30 cellular contexts compared by ENCODE assay signal in the genomic region with DNA sequence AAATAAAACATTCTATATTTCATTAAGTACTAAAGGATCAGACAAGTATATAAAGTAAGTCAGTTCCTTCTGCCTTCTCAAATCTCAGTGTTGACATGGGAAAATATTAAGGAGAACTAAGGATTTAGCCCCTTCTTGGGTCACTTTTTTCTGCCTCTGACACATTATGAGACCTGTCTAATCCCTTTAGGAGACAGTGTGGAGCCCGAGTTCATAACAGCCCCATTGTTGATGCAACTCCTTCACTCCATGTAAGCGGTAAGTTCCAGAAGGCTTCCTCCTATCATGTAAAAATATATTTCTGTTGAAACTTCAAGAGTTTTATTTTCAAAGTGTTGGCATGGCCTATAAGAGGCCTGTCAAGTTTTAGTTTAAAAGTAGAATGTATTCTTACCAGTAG.
"Had no signal": no experiment of that assay in that cellular context is flagged by ENCODE, and none has a peak within 500 bp of the region (broad histone marks: within the 10 kb centered on the region; RNA-seq: fewer than 3 reads in every experiment).

No MANE protein-coding gene starts in this region.

- ATAC-seq: activated CD4-positive, alpha-beta T cell treated with anti-CD3 and anti-CD28 coated beads for 36 hours; activated CD8-positive, alpha-beta memory T cell treated with anti-CD3 and anti-CD28 coated beads, Interleukin-2, amount 10 ng/mL, durations not matched to agents 7 days and 5 days; activated CD8-positive, alpha-beta T cell treated with anti-CD3 and anti-CD28 coated beads, Interleukin-2, amount 10 ng/mL, durations not matched to agents 7 days and 5 days; activated naive CD4-positive, alpha-beta T cell treated with anti-CD3 and anti-CD28 coated beads, Interleukin-2, amount 50 U/mL, for 72 hours; activated T-cell treated with anti-CD3 and anti-CD28 coated beads, Interleukin-2, amount 50 U/mL, for 72 hours; effector memory CD8-positive, alpha-beta T cell; gastroesophageal sphincter; T-helper 17 cell had no signal

- H3K27me3 ChIP-seq: esophagus muscularis mucosa, gastroesophageal sphincter had no signal

- H3K9me3 Mint-ChIP-seq: activated CD4-positive, alpha-beta memory T cell treated with anti-CD3 and anti-CD28 coated beads for 36 hours; activated CD4-positive, alpha-beta T cell treated with anti-CD3 and anti-CD28 coated beads, Interleukin-2, amount 10 ng/mL, durations not matched to agents 24 days and 14 days; activated naive CD4-positive, alpha-beta T cell treated with anti-CD3 and anti-CD28 coated beads, Interleukin-2, amount 10 ng/mL, durations not matched to agents 7 days and 5 days; activated naive CD4-positive, alpha-beta T cell treated with anti-CD3 and anti-CD28 coated beads, Interleukin-2, amount 50 U/mL, for 72 hours; activated naive CD8-positive, alpha-beta T cell treated with anti-CD3 and anti-CD28 coated beads, Interleukin-2, amount 10 ng/mL, durations not matched to agents 7 days and 5 days; activated T-cell treated with anti-CD3 and anti-CD28 coated beads, Interleukin-2, amount 50 U/mL, for 72 hours; effector memory CD8-positive, alpha-beta T cell; T-helper 2 cell treated with Interferon-gamma antibody and Interleukin-4, amounts not matched to agents 5 μg/mL and 100 μg/mL, for 36 hours had no signal

- H3K27me3 Mint-ChIP-seq: activated CD4-positive, alpha-beta memory T cell treated with anti-CD3 and anti-CD28 coated beads for 36 hours; activated CD8-positive, alpha-beta memory T cell treated with anti-CD3 and anti-CD28 coated beads, Interleukin-2, amount 10 ng/mL, durations not matched to agents 7 days and 5 days; activated naive CD4-positive, alpha-beta T cell treated with anti-CD3 and anti-CD28 coated beads, Interleukin-2, amount 10 ng/mL, durations not matched to agents 7 days and 5 days; effector memory CD8-positive, alpha-beta T cell had no signal

- DNase-seq: activated CD4-positive, alpha-beta memory T cell treated with anti-CD3 and anti-CD28 coated beads for 36 hours; activated CD4-positive, alpha-beta T cell treated with anti-CD3 and anti-CD28 coated beads for 36 hours; activated CD4-positive, alpha-beta T cell treated with anti-CD3 and anti-CD28 coated beads, Interleukin-2, amount 10 ng/mL, durations not matched to agents 24 days and 14 days; activated CD4-positive, CD25-positive, alpha-beta regulatory T cell; activated CD4-positive, CD25-positive, alpha-beta regulatory T cell treated with anti-CD3 and anti-CD28 coated beads, Interleukin-2, amount 50 U/mL, for 72 hours; activated CD8-positive, alpha-beta memory T cell treated with anti-CD3 and anti-CD28 coated beads, Interleukin-2, amount 10 ng/mL, durations not matched to agents 7 days and 5 days; activated CD8-positive, alpha-beta memory T cell treated with anti-CD3 and anti-CD28 coated beads, Interleukin-2, amount 50 U/mL, for 4 hours; activated CD8-positive, alpha-beta T cell treated with anti-CD3 and anti-CD28 coated beads, Interleukin-2, amount 10 ng/mL, durations not matched to agents 7 days and 5 days; activated gamma-delta T cell; activated naive CD4-positive, alpha-beta T cell; activated naive CD4-positive, alpha-beta T cell treated with anti-CD3 and anti-CD28 coated beads, Interleukin-2, amount 10 ng/mL, durations not matched to agents 7 days and 5 days; activated naive CD8-positive, alpha-beta T cell treated with anti-CD3 and anti-CD28 coated beads, Interleukin-2, amount 10 ng/mL, durations not matched to agents 7 days and 5 days; activated T-cell treated with anti-CD3 and anti-CD28 coated beads, Interleukin-2, amount 50 U/mL, for 1 hour; activated T-cell treated with anti-CD3 and anti-CD28 coated beads, Interleukin-2, amount 50 U/mL, for 72 hours; amniotic stem cell; anterior cingulate cortex; caudate nucleus; cortex of kidney; dermis blood vessel endothelial cell; effector CD4-positive, alpha-beta T cell; effector memory CD8-positive, alpha-beta T cell; erythroblast; foreskin melanocyte; T-helper 1 cell; T-helper 17 cell; T1000 had no signal

- H3K4me3 Mint-ChIP-seq: activated CD4-positive, alpha-beta memory T cell treated with anti-CD3 and anti-CD28 coated beads for 36 hours; activated CD4-positive, alpha-beta T cell treated with anti-CD3 and anti-CD28 coated beads for 36 hours; activated CD4-positive, alpha-beta T cell treated with anti-CD3 and anti-CD28 coated beads, Interleukin-2, amount 10 ng/mL, durations not matched to agents 24 days and 14 days; activated CD8-positive, alpha-beta memory T cell treated with anti-CD3 and anti-CD28 coated beads, Interleukin-2, amount 10 ng/mL, durations not matched to agents 7 days and 5 days; activated CD8-positive, alpha-beta T cell treated with anti-CD3 and anti-CD28 coated beads, Interleukin-2, amount 10 ng/mL, durations not matched to agents 7 days and 5 days; activated naive CD4-positive, alpha-beta T cell treated with anti-CD3 and anti-CD28 coated beads, Interleukin-2, amount 10 ng/mL, durations not matched to agents 7 days and 5 days; activated naive CD8-positive, alpha-beta T cell treated with anti-CD3 and anti-CD28 coated beads, Interleukin-2, amount 10 ng/mL, durations not matched to agents 7 days and 5 days; activated T-cell treated with anti-CD3 and anti-CD28 coated beads, Interleukin-2, amount 50 U/mL, for 72 hours; effector memory CD8-positive, alpha-beta T cell; T-helper 17 cell; T-helper 2 cell treated with Interferon-gamma antibody and Interleukin-4, amounts not matched to agents 5 μg/mL and 100 μg/mL, for 36 hours had no signal

- H3K27ac Mint-ChIP-seq: activated CD4-positive, alpha-beta memory T cell treated with anti-CD3 and anti-CD28 coated beads for 36 hours; activated CD4-positive, alpha-beta T cell treated with anti-CD3 and anti-CD28 coated beads for 36 hours; activated CD4-positive, alpha-beta T cell treated with anti-CD3 and anti-CD28 coated beads, Interleukin-2, amount 10 ng/mL, durations not matched to agents 24 days and 14 days; activated CD8-positive, alpha-beta memory T cell treated with anti-CD3 and anti-CD28 coated beads, Interleukin-2, amount 10 ng/mL, durations not matched to agents 7 days and 5 days; activated CD8-positive, alpha-beta T cell treated with anti-CD3 and anti-CD28 coated beads, Interleukin-2, amount 10 ng/mL, durations not matched to agents 7 days and 5 days; activated naive CD4-positive, alpha-beta T cell treated with anti-CD3 and anti-CD28 coated beads, Interleukin-2, amount 10 ng/mL, durations not matched to agents 7 days and 5 days; activated naive CD4-positive, alpha-beta T cell treated with anti-CD3 and anti-CD28 coated beads, Interleukin-2, amount 50 U/mL, for 72 hours; activated naive CD8-positive, alpha-beta T cell treated with anti-CD3 and anti-CD28 coated beads, Interleukin-2, amount 10 ng/mL, durations not matched to agents 7 days and 5 days; activated T-cell treated with anti-CD3 and anti-CD28 coated beads, Interleukin-2, amount 50 U/mL, for 72 hours; effector memory CD8-positive, alpha-beta T cell; T-helper 17 cell; T-helper 2 cell treated with Interferon-gamma antibody and Interleukin-4, amounts not matched to agents 5 μg/mL and 100 μg/mL, for 36 hours had no signal

- H3K36me3 ChIP-seq: esophagus muscularis mucosa, gastroesophageal sphincter had no signal

- H3K36me3 Mint-ChIP-seq: activated CD4-positive, alpha-beta memory T cell treated with anti-CD3 and anti-CD28 coated beads for 36 hours; activated CD8-positive, alpha-beta memory T cell treated with anti-CD3 and anti-CD28 coated beads, Interleukin-2, amount 10 ng/mL, durations not matched to agents 7 days and 5 days; activated naive CD4-positive, alpha-beta T cell treated with anti-CD3 and anti-CD28 coated beads, Interleukin-2, amount 10 ng/mL, durations not matched to agents 7 days and 5 days; activated naive CD4-positive, alpha-beta T cell treated with anti-CD3 and anti-CD28 coated beads, Interleukin-2, amount 50 U/mL, for 72 hours; activated naive CD8-positive, alpha-beta T cell treated with anti-CD3 and anti-CD28 coated beads, Interleukin-2, amount 10 ng/mL, durations not matched to agents 7 days and 5 days had no signal

- H3K4me1 ChIP-seq: esophagus muscularis mucosa, gastroesophageal sphincter had no signal

- H3K4me3 ChIP-seq: esophagus muscularis mucosa, gastroesophageal sphincter had no signal

- H3K4me1 Mint-ChIP-seq: activated CD4-positive, alpha-beta T cell treated with anti-CD3 and anti-CD28 coated beads for 36 hours; activated CD4-positive, alpha-beta T cell treated with anti-CD3 and anti-CD28 coated beads, Interleukin-2, amount 10 ng/mL, durations not matched to agents 24 days and 14 days; activated CD8-positive, alpha-beta memory T cell treated with anti-CD3 and anti-CD28 coated beads, Interleukin-2, amount 10 ng/mL, durations not matched to agents 7 days and 5 days; activated naive CD4-positive, alpha-beta T cell treated with anti-CD3 and anti-CD28 coated beads, Interleukin-2, amount 10 ng/mL, durations not matched to agents 7 days and 5 days; activated naive CD8-positive, alpha-beta T cell treated with anti-CD3 and anti-CD28 coated beads, Interleukin-2, amount 10 ng/mL, durations not matched to agents 7 days and 5 days had no signal

- H3K9me3 ChIP-seq: esophagus muscularis mucosa, gastroesophageal sphincter had no signal

- H3K27ac ChIP-seq: esophagus muscularis mucosa, gastroesophageal sphincter had no signal
